ENCODE assay signal across 1 cellular context in the genomic region with DNA sequence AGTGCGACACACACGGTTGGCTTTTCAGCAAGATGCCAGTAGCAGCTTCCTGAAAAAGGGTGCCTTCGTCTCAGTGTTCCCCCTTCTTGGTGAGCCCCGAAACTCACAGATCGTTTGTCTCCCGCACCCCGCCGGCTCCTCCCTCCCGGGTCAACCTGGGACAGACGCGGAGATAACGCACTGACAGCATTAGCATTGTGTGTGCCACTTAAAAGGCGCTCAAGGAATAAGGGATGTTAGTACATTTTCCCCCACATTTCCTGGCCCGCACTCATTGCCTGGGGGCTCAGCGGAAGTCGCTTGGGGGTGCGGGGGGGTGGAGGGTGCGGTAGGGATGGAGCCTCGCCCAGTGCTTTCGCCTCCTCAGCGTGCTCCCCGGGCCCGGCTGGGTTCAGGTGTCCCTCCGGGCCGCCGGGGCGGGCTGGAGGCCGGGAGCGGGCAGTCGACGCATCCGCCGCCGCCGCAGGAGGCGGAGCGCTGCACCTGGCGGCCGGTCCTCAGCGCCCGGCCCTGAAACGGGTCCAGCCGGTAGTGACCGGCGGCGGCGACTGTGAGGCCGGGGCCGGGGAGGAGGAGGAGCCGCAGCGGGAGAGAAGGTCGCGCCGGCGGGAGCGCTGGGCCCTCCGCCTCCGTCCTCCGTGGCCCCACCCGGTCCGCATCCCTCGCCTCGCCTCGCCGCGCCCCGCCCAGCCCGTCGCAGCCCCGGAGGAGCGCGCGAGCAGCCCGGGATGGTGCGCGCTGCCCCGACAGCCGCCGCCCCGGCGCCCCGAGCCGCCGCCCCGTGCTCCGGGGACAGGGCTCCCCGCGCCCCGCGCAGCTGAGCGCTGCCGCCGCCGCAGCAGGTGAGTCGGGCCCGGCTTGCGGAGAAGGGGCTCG.
TF ChIP-seq lines count a peak whose summit lies in the region.

Gene MFSD6, plus strand, starts transcription at position 694 of the 876 bp plus-strand sequence. CDS start 27,675 bp downstream, outside the sequence.

TF ChIP-seq in HepG2, 621 proteins besides CTCF, POLR2A, EP300 and RAD21 (continued from another document and continues in another):
- TF ChIP-seq HOXA3 (CRISPR knock-in tag; IDR thresholded peaks at IDR 0.05) (peak; percentile 6; the same call in 1 of the 2 replicates), TERF1 (CRISPR knock-in tag; IDR thresholded peaks at IDR 0.05) (0 out of 2 replicates have a peak, but pooled peaks have one; percentile 19), TOPORS (CRISPR knock-in tag; IDR thresholded peaks at IDR 0.05) (0 out of 2 replicates have a peak, but pooled peaks have one; percentile 18), ZNF138 (CRISPR knock-in tag; IDR thresholded peaks at IDR 0.05; ENCODE audit: low read depth) (0 out of 2 replicates have a peak, but pooled peaks have one; percentile 19), CCDC6 (CRISPR knock-in tag; IDR thresholded peaks at IDR 0.05) (peak; percentile 72; the same call in 1 of the 2 replicates), ZNF496 (CRISPR knock-in tag; IDR thresholded peaks at IDR 0.05; ENCODE audit: insufficient replicate concordance) (no peak), ZFYVE20 (CRISPR knock-in tag; IDR thresholded peaks at IDR 0.05; ENCODE audit: borderline replicate concordance, low read depth) (0 out of 2 replicates have a peak, but pooled peaks have one; percentile 17), ZNF468 (CRISPR knock-in tag; IDR thresholded peaks at IDR 0.05) (0 out of 2 replicates have a peak, but pooled peaks have one; percentile 20), NFIB (CRISPR knock-in tag; IDR thresholded peaks at IDR 0.05; ENCODE audit: borderline replicate concordance) (no peak), HOXD1 (CRISPR knock-in tag; IDR thresholded peaks at IDR 0.05) (0 out of 2 replicates have a peak, but pooled peaks have one; percentile 32), ZBTB7A (CRISPR knock-in tag; IDR thresholded peaks at IDR 0.05) (0 out of 2 replicates have a peak, but pooled peaks have one; percentile 12), ZNF207 (IDR thresholded peaks at IDR 0.05; ENCODE audit: borderline replicate concordance) (no peak), ARNT2 (CRISPR knock-in tag; IDR thresholded peaks at IDR 0.05; ENCODE audit: low read depth) (peak; percentile 39; the same call in 1 of the 2 replicates), ISL2 (CRISPR knock-in tag; IDR thresholded peaks at IDR 0.05) (no peak), EZH2 (conservative IDR thresholded peaks at IDR 0.05; ENCODE audit: low read depth, low read length) (0 out of 2 replicates have a peak, but pooled peaks have one; percentile 26), ZNF580 (CRISPR knock-in tag; IDR thresholded peaks at IDR 0.05; ENCODE audit: borderline replicate concordance, low read depth) (0 out of 2 replicates have a peak, but pooled peaks have one; percentile 50), ASH2L (IDR thresholded peaks at IDR 0.05; ENCODE audit: insufficient read length, low read depth, low read length) (peak; percentile 12), MAF1 (CRISPR knock-in tag; IDR thresholded peaks at IDR 0.05; ENCODE audit: borderline replicate concordance) (no peak), YY1 (IDR thresholded peaks at IDR 0.05; ENCODE audit: insufficient read depth, insufficient replicate concordance, low read depth, low read length) (peak; percentile 19), ZNF329 (CRISPR knock-in tag; IDR thresholded peaks at IDR 0.05; ENCODE audit: low read depth) (peak; percentile 60; the same call in 1 of the 2 replicates), ARNTL (CRISPR knock-in tag; IDR thresholded peaks at IDR 0.05) (no peak), SP5 (CRISPR knock-in tag; IDR thresholded peaks at IDR 0.05; ENCODE audit: borderline replicate concordance, low read depth) (0 out of 2 replicates have a peak, but pooled peaks have one; percentile 21), FLYWCH1 (CRISPR knock-in tag; IDR thresholded peaks at IDR 0.05) (no peak), ZFP41 (CRISPR knock-in tag; IDR thresholded peaks at IDR 0.05; ENCODE audit: borderline replicate concordance) (0 out of 2 replicates have a peak, but pooled peaks have one; percentile 23), ATF7-NPFF (CRISPR knock-in tag; IDR thresholded peaks at IDR 0.05; ENCODE audit: low read depth) (0 out of 2 replicates have a peak, but pooled peaks have one; percentile 47), ZNF263 (CRISPR knock-in tag; IDR thresholded peaks at IDR 0.05) (peak; percentile 54), ELF3 (CRISPR knock-in tag; IDR thresholded peaks at IDR 0.05) (0 out of 2 replicates have a peak, but pooled peaks have one; percentile 14), ZNF777 (CRISPR knock-in tag; IDR thresholded peaks at IDR 0.05) (peak; percentile 83), MYC (CRISPR knock-in tag; IDR thresholded peaks at IDR 0.05; ENCODE audit: borderline replicate concordance) (peak; percentile 14; the same call in 1 of the 2 replicates)
- TF ChIP-seq, protein P1, sequence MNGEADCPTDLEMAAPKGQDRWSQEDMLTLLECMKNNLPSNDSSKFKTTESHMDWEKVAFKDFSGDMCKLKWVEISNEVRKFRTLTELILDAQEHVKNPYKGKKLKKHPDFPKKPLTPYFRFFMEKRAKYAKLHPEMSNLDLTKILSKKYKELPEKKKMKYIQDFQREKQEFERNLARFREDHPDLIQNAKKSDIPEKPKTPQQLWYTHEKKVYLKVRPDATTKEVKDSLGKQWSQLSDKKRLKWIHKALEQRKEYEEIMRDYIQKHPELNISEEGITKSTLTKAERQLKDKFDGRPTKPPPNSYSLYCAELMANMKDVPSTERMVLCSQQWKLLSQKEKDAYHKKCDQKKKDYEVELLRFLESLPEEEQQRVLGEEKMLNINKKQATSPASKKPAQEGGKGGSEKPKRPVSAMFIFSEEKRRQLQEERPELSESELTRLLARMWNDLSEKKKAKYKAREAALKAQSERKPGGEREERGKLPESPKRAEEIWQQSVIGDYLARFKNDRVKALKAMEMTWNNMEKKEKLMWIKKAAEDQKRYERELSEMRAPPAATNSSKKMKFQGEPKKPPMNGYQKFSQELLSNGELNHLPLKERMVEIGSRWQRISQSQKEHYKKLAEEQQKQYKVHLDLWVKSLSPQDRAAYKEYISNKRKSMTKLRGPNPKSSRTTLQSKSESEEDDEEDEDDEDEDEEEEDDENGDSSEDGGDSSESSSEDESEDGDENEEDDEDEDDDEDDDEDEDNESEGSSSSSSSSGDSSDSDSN (CRISPR knock-in tag; IDR thresholded peaks at IDR 0.05): peak; percentile 96
- TF ChIP-seq, protein P2, sequence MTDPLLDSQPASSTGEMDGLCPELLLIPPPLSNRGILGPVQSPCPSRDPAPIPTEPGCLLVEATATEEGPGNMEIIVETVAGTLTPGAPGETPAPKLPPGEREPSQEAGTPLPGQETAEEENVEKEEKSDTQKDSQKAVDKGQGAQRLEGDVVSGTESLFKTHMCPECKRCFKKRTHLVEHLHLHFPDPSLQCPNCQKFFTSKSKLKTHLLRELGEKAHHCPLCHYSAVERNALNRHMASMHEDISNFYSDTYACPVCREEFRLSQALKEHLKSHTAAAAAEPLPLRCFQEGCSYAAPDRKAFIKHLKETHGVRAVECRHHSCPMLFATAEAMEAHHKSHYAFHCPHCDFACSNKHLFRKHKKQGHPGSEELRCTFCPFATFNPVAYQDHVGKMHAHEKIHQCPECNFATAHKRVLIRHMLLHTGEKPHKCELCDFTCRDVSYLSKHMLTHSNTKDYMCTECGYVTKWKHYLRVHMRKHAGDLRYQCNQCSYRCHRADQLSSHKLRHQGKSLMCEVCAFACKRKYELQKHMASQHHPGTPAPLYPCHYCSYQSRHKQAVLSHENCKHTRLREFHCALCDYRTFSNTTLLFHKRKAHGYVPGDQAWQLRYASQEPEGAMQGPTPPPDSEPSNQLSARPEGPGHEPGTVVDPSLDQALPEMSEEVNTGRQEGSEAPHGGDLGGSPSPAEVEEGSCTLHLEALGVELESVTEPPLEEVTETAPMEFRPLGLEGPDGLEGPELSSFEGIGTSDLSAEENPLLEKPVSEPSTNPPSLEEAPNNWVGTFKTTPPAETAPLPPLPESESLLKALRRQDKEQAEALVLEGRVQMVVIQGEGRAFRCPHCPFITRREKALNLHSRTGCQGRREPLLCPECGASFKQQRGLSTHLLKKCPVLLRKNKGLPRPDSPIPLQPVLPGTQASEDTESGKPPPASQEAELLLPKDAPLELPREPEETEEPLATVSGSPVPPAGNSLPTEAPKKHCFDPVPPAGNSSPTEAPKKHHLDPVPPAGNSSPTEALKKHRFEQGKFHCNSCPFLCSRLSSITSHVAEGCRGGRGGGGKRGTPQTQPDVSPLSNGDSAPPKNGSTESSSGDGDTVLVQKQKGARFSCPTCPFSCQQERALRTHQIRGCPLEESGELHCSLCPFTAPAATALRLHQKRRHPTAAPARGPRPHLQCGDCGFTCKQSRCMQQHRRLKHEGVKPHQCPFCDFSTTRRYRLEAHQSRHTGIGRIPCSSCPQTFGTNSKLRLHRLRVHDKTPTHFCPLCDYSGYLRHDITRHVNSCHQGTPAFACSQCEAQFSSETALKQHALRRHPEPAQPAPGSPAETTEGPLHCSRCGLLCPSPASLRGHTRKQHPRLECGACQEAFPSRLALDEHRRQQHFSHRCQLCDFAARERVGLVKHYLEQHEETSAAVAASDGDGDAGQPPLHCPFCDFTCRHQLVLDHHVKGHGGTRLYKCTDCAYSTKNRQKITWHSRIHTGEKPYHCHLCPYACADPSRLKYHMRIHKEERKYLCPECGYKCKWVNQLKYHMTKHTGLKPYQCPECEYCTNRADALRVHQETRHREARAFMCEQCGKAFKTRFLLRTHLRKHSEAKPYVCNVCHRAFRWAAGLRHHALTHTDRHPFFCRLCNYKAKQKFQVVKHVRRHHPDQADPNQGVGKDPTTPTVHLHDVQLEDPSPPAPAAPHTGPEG (CRISPR knock-in tag; IDR thresholded peaks at IDR 0.05): 0 out of 2 replicates have a peak, but pooled peaks have one; percentile 68
- TF ChIP-seq, protein P3, sequence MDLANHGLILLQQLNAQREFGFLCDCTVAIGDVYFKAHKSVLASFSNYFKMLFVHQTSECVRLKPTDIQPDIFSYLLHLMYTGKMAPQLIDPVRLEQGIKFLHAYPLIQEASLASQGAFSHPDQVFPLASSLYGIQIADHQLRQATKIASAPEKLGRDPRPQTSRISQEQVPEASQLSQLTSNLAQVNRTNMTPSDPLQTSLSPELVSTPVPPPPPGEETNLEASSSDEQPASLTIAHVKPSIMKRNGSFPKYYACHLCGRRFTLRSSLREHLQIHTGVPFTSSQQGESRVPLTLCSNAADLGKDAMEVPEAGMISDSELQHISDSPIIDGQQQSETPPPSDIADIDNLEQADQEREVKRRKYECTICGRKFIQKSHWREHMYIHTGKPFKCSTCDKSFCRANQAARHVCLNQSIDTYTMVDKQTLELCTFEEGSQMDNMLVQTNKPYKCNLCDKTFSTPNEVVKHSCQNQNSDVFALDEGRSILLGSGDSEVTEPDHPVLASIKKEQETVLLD (CRISPR knock-in tag; IDR thresholded peaks at IDR 0.05; ENCODE audit: low read depth): peak; percentile 80
- TF ChIP-seq, protein P4, sequence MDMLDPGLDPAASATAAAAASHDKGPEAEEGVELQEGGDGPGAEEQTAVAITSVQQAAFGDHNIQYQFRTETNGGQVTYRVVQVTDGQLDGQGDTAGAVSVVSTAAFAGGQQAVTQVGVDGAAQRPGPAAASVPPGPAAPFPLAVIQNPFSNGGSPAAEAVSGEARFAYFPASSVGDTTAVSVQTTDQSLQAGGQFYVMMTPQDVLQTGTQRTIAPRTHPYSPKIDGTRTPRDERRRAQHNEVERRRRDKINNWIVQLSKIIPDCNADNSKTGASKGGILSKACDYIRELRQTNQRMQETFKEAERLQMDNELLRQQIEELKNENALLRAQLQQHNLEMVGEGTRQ (IDR thresholded peaks at IDR 0.05; ENCODE audit: low read depth, low read length): no peak
- TF ChIP-seq, protein P4 (CRISPR knock-in tag; IDR thresholded peaks at IDR 0.05; ENCODE audit: borderline replicate concordance): no peak
- TF ChIP-seq, protein P5, sequence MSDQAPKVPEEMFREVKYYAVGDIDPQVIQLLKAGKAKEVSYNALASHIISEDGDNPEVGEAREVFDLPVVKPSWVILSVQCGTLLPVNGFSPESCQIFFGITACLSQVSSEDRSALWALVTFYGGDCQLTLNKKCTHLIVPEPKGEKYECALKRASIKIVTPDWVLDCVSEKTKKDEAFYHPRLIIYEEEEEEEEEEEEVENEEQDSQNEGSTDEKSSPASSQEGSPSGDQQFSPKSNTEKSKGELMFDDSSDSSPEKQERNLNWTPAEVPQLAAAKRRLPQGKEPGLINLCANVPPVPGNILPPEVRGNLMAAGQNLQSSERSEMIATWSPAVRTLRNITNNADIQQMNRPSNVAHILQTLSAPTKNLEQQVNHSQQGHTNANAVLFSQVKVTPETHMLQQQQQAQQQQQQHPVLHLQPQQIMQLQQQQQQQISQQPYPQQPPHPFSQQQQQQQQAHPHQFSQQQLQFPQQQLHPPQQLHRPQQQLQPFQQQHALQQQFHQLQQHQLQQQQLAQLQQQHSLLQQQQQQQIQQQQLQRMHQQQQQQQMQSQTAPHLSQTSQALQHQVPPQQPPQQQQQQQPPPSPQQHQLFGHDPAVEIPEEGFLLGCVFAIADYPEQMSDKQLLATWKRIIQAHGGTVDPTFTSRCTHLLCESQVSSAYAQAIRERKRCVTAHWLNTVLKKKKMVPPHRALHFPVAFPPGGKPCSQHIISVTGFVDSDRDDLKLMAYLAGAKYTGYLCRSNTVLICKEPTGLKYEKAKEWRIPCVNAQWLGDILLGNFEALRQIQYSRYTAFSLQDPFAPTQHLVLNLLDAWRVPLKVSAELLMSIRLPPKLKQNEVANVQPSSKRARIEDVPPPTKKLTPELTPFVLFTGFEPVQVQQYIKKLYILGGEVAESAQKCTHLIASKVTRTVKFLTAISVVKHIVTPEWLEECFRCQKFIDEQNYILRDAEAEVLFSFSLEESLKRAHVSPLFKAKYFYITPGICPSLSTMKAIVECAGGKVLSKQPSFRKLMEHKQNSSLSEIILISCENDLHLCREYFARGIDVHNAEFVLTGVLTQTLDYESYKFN (CRISPR knock-in tag; conservative IDR thresholded peaks at IDR 0.05): 0 out of 2 replicates have a peak, but pooled peaks have one; percentile 6
- TF ChIP-seq, protein P6, sequence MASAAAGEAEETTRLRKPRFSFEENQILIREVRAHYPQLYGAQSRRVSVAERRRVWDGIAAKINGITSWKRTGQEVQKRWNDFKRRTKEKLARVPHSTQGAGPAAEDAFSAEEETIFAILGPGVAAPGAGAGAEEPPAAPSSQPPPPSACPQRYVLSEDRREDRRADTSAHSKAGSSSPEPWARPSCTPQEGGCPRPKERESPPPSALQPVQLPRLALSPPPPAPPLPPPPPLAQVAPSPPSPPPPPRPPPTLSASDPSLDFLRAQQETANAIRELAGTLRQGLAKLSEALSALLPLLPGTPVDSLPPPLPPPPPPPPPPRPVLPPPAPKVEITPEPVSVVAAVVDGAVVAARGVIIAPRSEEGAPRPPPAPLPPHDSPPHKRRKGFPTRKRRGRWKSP (CRISPR knock-in tag; IDR thresholded peaks at IDR 0.05): peak; percentile 82
